Comparison of ENCODE assay signal across 8 cellular contexts in genomic region chr5:65034782-65035181, GRCh38.
A peak's percentile ranks its signal among the peaks of the same experiment; 100 is the strongest.
DNase-seq lines count a peak whose midpoint lies in the region; ATAC-seq and TF ChIP-seq lines count a peak whose summit lies in the region.

No MANE protein-coding gene starts in this region.

- H3K4me3 ChIP-seq in cardiac muscle cell = no peak overlapping the region
- peak overlapping the region; percentile 61 for H3K4me3 ChIP-seq in kidney epithelial cell (ENCODE audit: low read depth, low read length)
- H3K4me3 ChIP-seq in thymus (ENCODE audit: low read length) = peak overlapping the region; percentile 65

- H3K9me3 ChIP-seq in cardiac muscle cell (ENCODE audit: low read depth) (no peaks in the 10 kb centered on the region), thymus (ENCODE audit: control insufficient read depth) (no peaks in the 10 kb centered on the region)

- H3K36me3 ChIP-seq in cardiac muscle cell (no peaks in the 10 kb centered on the region), kidney epithelial cell (ENCODE audit: control insufficient read depth, insufficient read depth, low read length) (no peaks in the 10 kb centered on the region), thymus (ENCODE audit: control insufficient read depth, insufficient read depth) (no peaks in the 10 kb centered on the region)

- H3K27ac Mint-ChIP-seq in activated naive CD8-positive, alpha-beta T cell treated with anti-CD3 and anti-CD28 coated beads for 36 hours = peak overlapping the region; percentile 93

- H3K4me1 ChIP-seq in cardiac muscle cell (ENCODE audit: low read depth) (peaks cover 6% of the 10 kb centered on the region), thymus (ENCODE audit: control insufficient read depth, insufficient read depth, low read length) (no peaks in the 10 kb centered on the region)

- ATAC-seq in Right ventricle myocardium inferior (no peak), GM19328 (IDR thresholded peaks at IDR 0.05; ENCODE audit: unreplicated experiment) (no peak), GM21529 (IDR thresholded peaks at IDR 0.05; ENCODE audit: unreplicated experiment) (no peak)

- H3K36me3 Mint-ChIP-seq in activated naive CD8-positive, alpha-beta T cell treated with anti-CD3 and anti-CD28 coated beads for 36 hours = no peaks in the 10 kb centered on the region

- H3K9me3 Mint-ChIP-seq in activated naive CD8-positive, alpha-beta T cell treated with anti-CD3 and anti-CD28 coated beads for 36 hours = no peaks in the 10 kb centered on the region

- H3K4me3 Mint-ChIP-seq in activated naive CD8-positive, alpha-beta T cell treated with anti-CD3 and anti-CD28 coated beads for 36 hours = peak overlapping the region; percentile 81

- WGBS in thymus = 97% methylated on average over 13 of the region's 13 CpGs

- TF ChIP-seq CTCF in cardiac muscle cell (IDR thresholded peaks at IDR 0.05; ENCODE audit: low read depth, low read length) (no peak), kidney epithelial cell (IDR thresholded peaks at IDR 0.05; ENCODE audit: insufficient read depth, low read length, poor library complexity, severe bottlenecking) (no peak)

- intact Hi-C loops in Right ventricle myocardium inferior (cut with DNase I) = loop anchor here (1.0 to 5.0 kb wide), 3 partner anchors 68 to 448 kb away; no protein-coding TSS in a partner anchor

- H3K27ac ChIP-seq in cardiac muscle cell = peak overlapping the region; percentile 49
- H3K27ac ChIP-seq in thymus (ENCODE audit: low read depth) = no peak overlapping the region

- no peaks in the 10 kb centered on the region for H3K27me3 Mint-ChIP-seq in activated naive CD8-positive, alpha-beta T cell treated with anti-CD3 and anti-CD28 coated beads for 36 hours

- no peaks in the 10 kb centered on the region for H3K27me3 ChIP-seq in cardiac muscle cell
- no peaks in the 10 kb centered on the region for H3K27me3 ChIP-seq in kidney epithelial cell (ENCODE audit: control insufficient read depth, insufficient read depth, low read length)
- H3K27me3 ChIP-seq in thymus (ENCODE audit: control insufficient read depth, insufficient read depth) = no peaks in the 10 kb centered on the region

- H3K4me1 Mint-ChIP-seq in activated naive CD8-positive, alpha-beta T cell treated with anti-CD3 and anti-CD28 coated beads for 36 hours = peaks cover 30% of the 10 kb centered on the region

- DNase-seq in cardiac muscle cell (ENCODE audit: low read depth in 1 of 2, low spot score in 1 of 2) (no peak), Right ventricle myocardium inferior (ENCODE audit: missing footprints) (no peak), kidney epithelial cell (ENCODE audit: low read depth) (no peak), RKO (ENCODE audit: low spot score) (no peak)
- DNase-seq in activated naive CD8-positive, alpha-beta T cell treated with anti-CD3 and anti-CD28 coated beads for 36 hours = no peak
